Comparison of ENCODE assay signal across 1 cellular context in genomic region chr17:72492494-72492893, GRCh38.
TF ChIP-seq lines count a peak whose summit lies in the region.

No MANE protein-coding gene starts in this region.

TF ChIP-seq in HepG2, 621 proteins besides CTCF, POLR2A, EP300 and RAD21 (continued from another document):
- TF ChIP-seq SAFB2 (CRISPR knock-in tag; IDR thresholded peaks at IDR 0.05; ENCODE audit: borderline replicate concordance, low read depth) = no peak
- no peak for TF ChIP-seq ARNT (IDR thresholded peaks at IDR 0.05)
- no peak for TF ChIP-seq ZNF646 (CRISPR knock-in tag; IDR thresholded peaks at IDR 0.05)
- no peak for TF ChIP-seq CHCHD3 (CRISPR knock-in tag; IDR thresholded peaks at IDR 0.05)
- no peak for TF ChIP-seq SP140L (CRISPR knock-in tag; IDR thresholded peaks at IDR 0.05; ENCODE audit: borderline replicate concordance)
- no peak for TF ChIP-seq ZNF782 (CRISPR knock-in tag; IDR thresholded peaks at IDR 0.05; ENCODE audit: borderline replicate concordance)
- no peak for TF ChIP-seq MATR3 (CRISPR knock-in tag; IDR thresholded peaks at IDR 0.05)
- no peak for TF ChIP-seq ELF1 (CRISPR knock-in tag; IDR thresholded peaks at IDR 0.05)
- TF ChIP-seq ZUFSP (CRISPR knock-in tag; IDR thresholded peaks at IDR 0.05; ENCODE audit: borderline replicate concordance) = no peak
- no peak for TF ChIP-seq TBL1XR1 (IDR thresholded peaks at IDR 0.05; ENCODE audit: borderline replicate concordance, low read length, partially characterized antibody)
- TF ChIP-seq DMTF1 (CRISPR knock-in tag; IDR thresholded peaks at IDR 0.05) = no peak
- TF ChIP-seq ZBTB10 (CRISPR knock-in tag; IDR thresholded peaks at IDR 0.05; ENCODE audit: borderline replicate concordance) = no peak
- TF ChIP-seq CCDC6 (CRISPR knock-in tag; IDR thresholded peaks at IDR 0.05) = no peak
- TF ChIP-seq SAP130 (CRISPR knock-in tag; IDR thresholded peaks at IDR 0.05; ENCODE audit: low read depth) = 0 out of 2 replicates have a peak, but pooled peaks have one; percentile 14
- no peak for TF ChIP-seq ESRRA (CRISPR knock-in tag; IDR thresholded peaks at IDR 0.05; ENCODE audit: low read depth)
- TF ChIP-seq KDM6A (CRISPR knock-in tag; IDR thresholded peaks at IDR 0.05; ENCODE audit: low read depth) = no peak
- no peak for TF ChIP-seq ZNF224 (CRISPR knock-in tag; IDR thresholded peaks at IDR 0.05)
- no peak for TF ChIP-seq ZNF430 (CRISPR knock-in tag; IDR thresholded peaks at IDR 0.05)
- TF ChIP-seq ZNF773 (CRISPR knock-in tag; IDR thresholded peaks at IDR 0.05; ENCODE audit: borderline replicate concordance) = no peak
- TF ChIP-seq KDM5B (CRISPR knock-in tag; IDR thresholded peaks at IDR 0.05; ENCODE audit: borderline replicate concordance) = no peak
- TF ChIP-seq ZNF784 (CRISPR knock-in tag; IDR thresholded peaks at IDR 0.05; ENCODE audit: borderline replicate concordance) = no peak
- TF ChIP-seq FOSL2 (CRISPR knock-in tag; IDR thresholded peaks at IDR 0.05) = peak; percentile 92
- no peak for TF ChIP-seq SRSF1 (optimal IDR thresholded peaks at IDR 0.05; ENCODE audit: low read depth, low read length)
- TF ChIP-seq MLX (CRISPR knock-in tag; IDR thresholded peaks at IDR 0.05) = no peak
- TF ChIP-seq ZBTB44 (CRISPR knock-in tag; IDR thresholded peaks at IDR 0.05) = no peak
- TF ChIP-seq SP1 (IDR thresholded peaks at IDR 0.05) = no peak
- TF ChIP-seq SP1 (CRISPR knock-in tag; IDR thresholded peaks at IDR 0.05) = no peak
- TF ChIP-seq AKNA (CRISPR knock-in tag; IDR thresholded peaks at IDR 0.05; ENCODE audit: borderline replicate concordance) = no peak
- peak; percentile 91 to 97 for TF ChIP-seq MAFK (conservative IDR thresholded peaks at IDR 0.05 in 1 of 2, IDR thresholded peaks at IDR 0.05 in 1 of 2; ENCODE audit: low read length in 2 of 2)
- no peak for TF ChIP-seq KLF6 (CRISPR knock-in tag; IDR thresholded peaks at IDR 0.05)
- TF ChIP-seq ZNF20 (CRISPR knock-in tag; IDR thresholded peaks at IDR 0.05) = no peak
- TF ChIP-seq HDAC1 (CRISPR knock-in tag; IDR thresholded peaks at IDR 0.05) = peak; percentile 20; the same call in 1 of the 2 replicates
- TF ChIP-seq TEAD3 (CRISPR knock-in tag; optimal IDR thresholded peaks at IDR 0.05; ENCODE audit: borderline replicate concordance) = peak; percentile 75
- peak; percentile 16; the same call in 1 of the 2 replicates for TF ChIP-seq GATAD2A (CRISPR knock-in tag; IDR thresholded peaks at IDR 0.05)
- no peak for TF ChIP-seq ZBTB8A (CRISPR knock-in tag; IDR thresholded peaks at IDR 0.05; ENCODE audit: borderline replicate concordance, low read depth)
- no peak for TF ChIP-seq JUNB (CRISPR knock-in tag; IDR thresholded peaks at IDR 0.05; ENCODE audit: borderline replicate concordance)
- no peak for TF ChIP-seq EED (CRISPR knock-in tag; IDR thresholded peaks at IDR 0.05)
- TF ChIP-seq HCFC1 (IDR thresholded peaks at IDR 0.05; ENCODE audit: low read depth, low read length) = no peak
- no peak for TF ChIP-seq ZNF652 (CRISPR knock-in tag; IDR thresholded peaks at IDR 0.05; ENCODE audit: borderline replicate concordance, low read depth)
- no peak for TF ChIP-seq TCF12 (IDR thresholded peaks at IDR 0.05)
- no peak for TF ChIP-seq TCF12 (CRISPR knock-in tag; IDR thresholded peaks at IDR 0.05)
- TF ChIP-seq ZFP1 (CRISPR knock-in tag; IDR thresholded peaks at IDR 0.05) = no peak
